ENCODE assay signal across 23 cellular contexts in genomic region chr9:36278243-36278642, GRCh38. TPM values are rescaled to one million over a fixed set of nuclear protein-coding genes. Genes with fewer than 3 reads are reported as not detected.
DNase-seq lines count a peak whose midpoint lies in the region; ATAC-seq, FAIRE-seq and TF ChIP-seq lines count a peak whose summit lies in the region.
"Had no signal": no experiment of that assay in that cellular context is flagged by ENCODE, and none has a peak within 500 bp of the region (broad histone marks: within the 10 kb centered on the region; RNA-seq: fewer than 3 reads in every experiment).

No MANE protein-coding gene starts in this region.

- no peak overlapping the region for H2AFZ ChIP-seq in HepG2 (ENCODE audit: low read length)
- H2AFZ ChIP-seq in K562 (ENCODE audit: low read depth, low read length): no peak overlapping the region

- WGBS in HepG2 (ENCODE audit: low lambda C conversion rate): 90% methylated on average over 2 of the region's 2 CpGs
- 92% methylated on average over 2 of the region's 2 CpGs for WGBS in right lobe of liver (ENCODE audit: insufficient coverage, low coverage, low lambda C conversion rate, missing lambda C conversion rate)
- no CpG with 5 or more reads among the region's 2 CpGs for WGBS in K562 (ENCODE audit: insufficient coverage, low coverage, missing lambda C conversion rate)

- H3K27me3 ChIP-seq in HepG2 (ENCODE audit: control insufficient read depth in 1 of 2, insufficient read depth in 2 of 2, low read length in 2 of 2) (no peaks in the 10 kb centered on the region), right lobe of liver (no peaks in the 10 kb centered on the region), K562 (ENCODE audit: control insufficient read depth in 2 of 2, insufficient read depth in 2 of 2, low read length in 2 of 2) (no peaks in the 10 kb centered on the region)
- H3K27me3 ChIP-seq: BLaER1 had no signal

- BruUV-seq in HepG2 (replicated peaks; lab: Mats Ljungman, UMichigan): no TSS peak
- BruUV-seq in K562 (replicated peaks; lab: Mats Ljungman, UMichigan): no TSS peak

- H3K4me3 ChIP-seq in HepG2 (replicated peaks in 1 of 3; ENCODE audit: insufficient read depth in 1 of 3, low read depth in 2 of 3, low read length in 3 of 3) (no peak overlapping the region), right lobe of liver (no peak overlapping the region), K562 (no peak overlapping the region)
- H3K4me3 ChIP-seq: BLaER1, GM23248 had no signal

- TF ChIP-seq RAD21 in HepG2 (CRISPR knock-in tag; IDR thresholded peaks at IDR 0.05): no peak
- TF ChIP-seq RAD21 in K562 (CRISPR knock-in tag; conservative IDR thresholded peaks at IDR 0.05 in 1 of 2, IDR thresholded peaks at IDR 0.05 in 1 of 2): no peak

- H3K9me1 ChIP-seq in K562 (ENCODE audit: control insufficient read depth, insufficient read depth, low read length): no peaks in the 10 kb centered on the region

- H3K9me3 ChIP-seq in HepG2 (ENCODE audit: low read length): no peaks in the 10 kb centered on the region
- no peaks in the 10 kb centered on the region for H3K9me3 ChIP-seq in right lobe of liver
- no peaks in the 10 kb centered on the region for H3K9me3 ChIP-seq in K562 (replicated peaks; ENCODE audit: control insufficient read depth, insufficient read depth, low read depth, low read length)
- H3K9me3 ChIP-seq: BLaER1 had no signal

- H3K9ac ChIP-seq in HepG2 (ENCODE audit: insufficient read depth, low read depth, low read length): no peak overlapping the region
- H3K9ac ChIP-seq in K562 (ENCODE audit: insufficient read depth in 1 of 2, low read depth in 2 of 2, low read length in 2 of 2): no peak overlapping the region
- H3K9ac ChIP-seq: BLaER1, GM23248 had no signal

- POLR2A ChIA-PET in HepG2 (lab: Yijun Ruan, JAX) (no interaction called here), K562 (lab: Yijun Ruan, JAX) (no interaction called here)

- no peak for FAIRE-seq in HepG2 (lab: Jason Lieb, UNC)
- no peak for FAIRE-seq in K562 (lab: Jason Lieb, UNC)
- FAIRE-seq: A204.1, D721Med, GM12892, H1 had no signal

- DNase-seq in HepG2 (ENCODE audit: low spot score) (no peak), right lobe of liver (no peak), MV-4-11 (lab: John Stamatoyannopoulos, UW) (peak; percentile 3), K562 (ENCODE audit: extremely low read depth in 1 of 4, low spot score in 3 of 4) (no peak), NCI-H2227 (lab: John Stamatoyannopoulos, UW; ENCODE audit: unreplicated experiment) (no peak)
- DNase-seq: CD4-positive, CD25-positive, alpha-beta regulatory T cell; CD8-positive, alpha-beta T cell; DMS 273 treated with DMSO at 0.1 percent for 48 hours; DMS79; EL; GDM1; GM23248; H7; HCEC 1CT had no signal

- TF ChIP-seq POLR2A in HepG2 (IDR thresholded peaks at IDR 0.05; ENCODE audit: insufficient read depth in 1 of 2, low read depth in 2 of 2, low read length in 2 of 2): no peak
- no peak for TF ChIP-seq POLR2A in right lobe of liver (IDR thresholded peaks at IDR 0.05)
- TF ChIP-seq POLR2A in K562 (conservative IDR thresholded peaks at IDR 0.05): no peak

- H3K4me1 ChIP-seq in HepG2 (ENCODE audit: insufficient read depth, low read length) (peaks cover 10% of the 10 kb centered on the region; the same call in 1 of the 2 replicates), right lobe of liver (peaks cover 0 to 5% (median 3%) of the 10 kb centered on the region in 4 donors), K562 (replicated peaks in 1 of 2; ENCODE audit: control insufficient read depth in 2 of 2, insufficient read depth in 2 of 2, low read length in 2 of 2) (no peaks in the 10 kb centered on the region; a peak in 1 of 5 replicates)
- H3K4me1 ChIP-seq: BLaER1 had no signal

- ATAC-seq in HepG2: no peak
- ATAC-seq in right lobe of liver: no peak
- ATAC-seq in K562: no peak
- ATAC-seq in HG03196 (IDR thresholded peaks at IDR 0.05; ENCODE audit: unreplicated experiment): no peak
- no peak for ATAC-seq in GM21447 (IDR thresholded peaks at IDR 0.05; ENCODE audit: unreplicated experiment)
- ATAC-seq: CD8-positive, alpha-beta T cell had no signal

- intact Hi-C loops in HepG2 (cut with micrococcal nuclease; ENCODE audit: unreplicated experiment) (no loop called here), right lobe of liver (cut with DNase I) (no loop called here), K562 (cut with micrococcal nuclease) (no loop called here)

- CTCF ChIA-PET in HepG2 (lab: Yijun Ruan, JAX; ENCODE audit: low intra/inter-chr PET ratio, low total read pairs): no interaction called here
- CTCF ChIA-PET in K562 (lab: Yijun Ruan, JAX; ENCODE audit: low intra/inter-chr PET ratio): no interaction called here

- H3K27ac ChIP-seq in HepG2 (ENCODE audit: extremely low read length, insufficient read depth, low read length) (no peak overlapping the region), right lobe of liver (no peak overlapping the region), K562 (ENCODE audit: extremely low read depth, low read depth, low read length) (no peak overlapping the region)
- H3K27ac ChIP-seq: 22Rv1, BLaER1, C4-2B, GM23248 had no signal

- in situ Hi-C loops in HepG2 (cut with HindIII; ENCODE audit: extremely low pct_ligation_motif_present, low pct_unique_long_range_greater_than_20kb): no loop called here
- in situ Hi-C loops in K562 (cut with MboI): no loop called here

- H3K79me2 ChIP-seq in HepG2 (ENCODE audit: insufficient read depth, low read length) (no peaks in the 10 kb centered on the region), K562 (ENCODE audit: control insufficient read depth, insufficient read depth, low read length) (no peaks in the 10 kb centered on the region)

- H3K36me3 ChIP-seq in HepG2 (replicated peaks in 1 of 2; ENCODE audit: control insufficient read depth in 1 of 2, insufficient read depth in 2 of 2, low read length in 2 of 2): no peaks in the 10 kb centered on the region
- H3K36me3 ChIP-seq in right lobe of liver: no peaks in the 10 kb centered on the region
- no peaks in the 10 kb centered on the region for H3K36me3 ChIP-seq in K562 (ENCODE audit: control insufficient read depth, insufficient read depth, low read length)
- H3K36me3 ChIP-seq: BLaER1 had no signal

- TF ChIP-seq EP300 in HepG2 (IDR thresholded peaks at IDR 0.05; ENCODE audit: low read depth in 2 of 2, low read length in 2 of 2): no peak
- TF ChIP-seq EP300 in HepG2 (CRISPR knock-in tag; IDR thresholded peaks at IDR 0.05; ENCODE audit: borderline replicate concordance): no peak
- TF ChIP-seq EP300 in K562 (IDR thresholded peaks at IDR 0.05; ENCODE audit: low read length): no peak

- H4K20me1 ChIP-seq in HepG2 (ENCODE audit: insufficient read depth, low read length): no peaks in the 10 kb centered on the region
- H4K20me1 ChIP-seq in K562 (replicated peaks; ENCODE audit: control insufficient read depth, insufficient read depth, low read length): no peaks in the 10 kb centered on the region
- H4K20me1 ChIP-seq: BLaER1 had no signal

- H3K4me2 ChIP-seq in HepG2 (ENCODE audit: low read depth, low read length): no peak overlapping the region
- no peak overlapping the region for H3K4me2 ChIP-seq in K562 (ENCODE audit: insufficient read depth, low read length)
- H3K4me2 ChIP-seq: BLaER1 had no signal

- TF ChIP-seq CTCF in HepG2 (CRISPR knock-in tag; IDR thresholded peaks at IDR 0.05) (no peak), right lobe of liver (IDR thresholded peaks at IDR 0.05) (no peak), K562 (IDR thresholded peaks at IDR 0.05 in 2 of 3, conservative IDR thresholded peaks at IDR 0.05 in 1 of 3; ENCODE audit: insufficient read depth in 2 of 3, low read depth in 1 of 3, low read length in 3 of 3) (no peak)

RNA-seq across cellular contexts. Expression of gene GNE, which starts 20.0 kb away (rescaled TPM):
- total RNA-seq in HepG2 (2016; rRNA removed; fragmentation: Illumina TruSeq; extraction: Trizol) (24.1 and 38.8 TPM in 2 replicates), right lobe of liver (100 to 1,000 TPM in 2 of 6 experiments, 10 to 100 TPM in 4; 45.4 to 133 (median 76.5) TPM), K562 (2014; rRNA removed) (12.0 and 13.3 TPM in 2 replicates), K562 (2014; rRNA removed; fragmentation: Illumina TruSeq; extraction: Trizol) (15.4 TPM in 2 replicates), K562 (2015; rRNA removed; fragmentation: Illumina TruSeq; extraction: Trizol) (10.3 and 11.6 TPM in 2 replicates), K562 (2021) (12.8 and 13.8 TPM in 2 replicates)
- total RNA-seq in HepG2 (2016; cell fraction: cytosol; rRNA removed; fragmentation: Illumina TruSeq; extraction: Trizol; ENCODE audit: low read depth): 4.5 and 5.6 TPM in 2 replicates
- total RNA-seq in HepG2 (2016; cell fraction: insoluble cytoplasmic fraction; rRNA removed; fragmentation: Illumina TruSeq; extraction: Trizol): 25.0 and 37.4 TPM in 2 replicates
- total RNA-seq in HepG2 (2016; cell fraction: membrane; rRNA removed; fragmentation: Illumina TruSeq; extraction: Trizol): 7.5 and 7.7 TPM in 2 replicates
- 13.4 and 14.4 TPM in 2 replicates for total RNA-seq in HepG2 (2016; cell fraction: nucleus; rRNA removed; fragmentation: Illumina TruSeq; extraction: Trizol)
- polyA plus RNA-seq in HepG2 (2011; rRNA removed) (15.9 and 16.1 TPM in 2 replicates), K562 (2011; rRNA removed) (15.9 and 18.6 TPM in 2 replicates), K562 (2014; fragmentation: Illumina TruSeq; extraction: Trizol) (13.7 and 14.2 TPM in 2 replicates), K562 (2014; fragmentation: Nextera tagmentation; extraction: Ambion mirVana) (1 to 10 TPM; 5.1 to 6.3 TPM), K562 (2014; rRNA removed) (9.3 and 11.5 TPM in 2 replicates)
- 15.4 and 20.4 TPM in 2 replicates for polyA plus RNA-seq in HepG2 (2011; cell fraction: cytosol; rRNA removed)
- 7.7 and 9.8 TPM in 2 replicates for polyA plus RNA-seq in HepG2 (2011; cell fraction: nucleus; rRNA removed)
- 13.6 and 14.9 TPM in 2 replicates for polyA plus RNA-seq in HepG2 (2012)
- polyA plus RNA-seq in HepG2 (2016; cell fraction: cytosol; fragmentation: Illumina TruSeq; extraction: Trizol; ENCODE audit: low read depth): 0.58 and 0.62 TPM in 2 replicates
- 27.2 and 28.0 TPM in 2 replicates for polyA plus RNA-seq in HepG2 (2016; cell fraction: insoluble cytoplasmic fraction; fragmentation: Illumina TruSeq; extraction: Trizol; ENCODE audit: low read depth)
- 2.4 and 2.7 TPM in 2 replicates for polyA plus RNA-seq in HepG2 (2016; cell fraction: membrane; fragmentation: Illumina TruSeq; extraction: Trizol; ENCODE audit: low read depth)
- 15.6 TPM in 2 replicates for polyA plus RNA-seq in HepG2 (2016; cell fraction: nucleus; fragmentation: Illumina TruSeq; extraction: Trizol; ENCODE audit: insufficient read depth, low read depth)
- polyA minus RNA-seq in HepG2 (2011; rRNA and poly(A)+ RNA removed; ENCODE audit: low replicate concordance): 51.9 and 55.1 TPM in 2 replicates
- polyA minus RNA-seq in HepG2 (2011; cell fraction: cytosol; rRNA and poly(A)+ RNA removed): 24.8 and 24.9 TPM in 2 replicates
- polyA minus RNA-seq in HepG2 (2011; cell fraction: nucleus; rRNA and poly(A)+ RNA removed): 16.0 and 19.8 TPM in 2 replicates
- total RNA-seq in K562 (2011; cell fraction: chromatin; rRNA removed; ENCODE audit: low replicate concordance): 24.2 and 26.9 TPM in 2 replicates
- 12.0 and 12.3 TPM in 2 replicates for total RNA-seq in K562 (2011; cell fraction: nucleolus; rRNA removed)
- total RNA-seq in K562 (2011; cell fraction: nucleoplasm; rRNA removed): 12.7 and 13.9 TPM in 2 replicates
- 9.7 and 18.0 TPM in 2 replicates for polyA plus RNA-seq in K562 (2011; cell fraction: cytosol; rRNA removed)
- 6.7 and 7.8 TPM in 2 replicates for polyA plus RNA-seq in K562 (2011; cell fraction: nucleus; rRNA removed)
- polyA plus RNA-seq in K562 (2012): 5.8 and 9.4 TPM in 2 replicates
- 53.9 and 56.0 TPM in 2 replicates for polyA minus RNA-seq in K562 (2011; rRNA and poly(A)+ RNA removed)
- 13.8 and 18.3 TPM in 2 replicates for polyA minus RNA-seq in K562 (2011; cell fraction: cytosol; rRNA and poly(A)+ RNA removed)
- polyA minus RNA-seq in K562 (2011; cell fraction: nucleus; rRNA and poly(A)+ RNA removed): 5.0 and 13.0 TPM in 2 replicates

Comparison
In these comparisons a context has a peak if more than half of its experiments do, and no peak if none do; other contexts are left out.
1. Of the 241 proteins assayed by ChIP-seq in both HepG2 and K562: peak only in HepG2: none; only in K562: none; in both: ZNF121; in neither: 240.